9 cellular contexts compared by ENCODE assay signal in the genomic region with DNA sequence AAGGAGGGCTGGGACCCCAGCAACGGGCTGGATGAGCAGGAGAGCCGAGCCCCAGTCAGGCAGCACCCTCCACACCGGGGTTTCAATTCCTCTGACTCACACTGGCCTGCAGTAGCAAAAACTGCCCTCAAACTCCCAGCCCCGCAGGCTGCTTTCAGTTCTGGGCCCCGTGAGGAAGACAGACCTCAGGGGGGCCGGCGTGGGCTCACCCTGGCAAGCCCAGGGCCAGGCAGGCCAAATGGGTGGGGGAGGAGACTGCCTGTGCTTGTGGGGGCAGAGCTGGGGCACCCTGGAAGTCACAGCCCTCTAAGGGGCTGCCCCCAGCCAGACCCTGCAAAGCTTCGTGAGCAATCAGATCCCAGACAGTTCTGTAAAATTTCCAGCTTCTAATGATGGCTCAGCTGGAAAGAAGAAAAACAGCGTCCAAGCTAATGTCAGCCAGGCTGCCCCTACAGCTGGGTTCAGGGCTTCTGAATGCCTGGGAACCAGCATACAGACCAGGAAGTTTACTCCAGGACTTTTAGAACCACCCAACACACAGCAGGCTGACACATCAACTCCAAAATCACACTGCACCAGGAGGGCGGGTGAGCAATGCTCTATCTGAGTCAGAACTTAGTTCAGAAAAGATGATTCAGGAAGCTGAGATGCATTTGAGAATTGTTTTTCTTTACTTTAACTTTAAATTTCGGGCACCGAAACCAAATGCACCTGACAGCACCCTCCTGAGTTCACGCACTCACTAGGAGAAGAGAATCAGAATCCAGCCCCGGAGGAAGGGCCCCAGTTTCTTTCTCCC. TPM values are rescaled to one million over a fixed set of nuclear protein-coding genes. Genes with fewer than 3 reads are reported as not detected.
DNase-seq lines count a peak whose midpoint lies in the region; ATAC-seq and TF ChIP-seq lines count a peak whose summit lies in the region.
"Had no signal": no experiment of that assay in that cellular context is flagged by ENCODE, and none has a peak within 500 bp of the region (broad histone marks: within the 10 kb centered on the region; RNA-seq: fewer than 3 reads in every experiment).

No MANE protein-coding gene starts in this region.

- intact Hi-C loops in Calu3 (cut with micrococcal nuclease; ENCODE audit: unreplicated experiment) = no loop called here

- no peaks in the 10 kb centered on the region for H3K27me3 ChIP-seq in BJ (ENCODE audit: control insufficient read depth, insufficient read depth, low read length)

- no peak overlapping the region for H3K4me3 ChIP-seq in BJ (ENCODE audit: low read depth, low read length)
- H3K4me3 ChIP-seq: K562 had no signal

- ATAC-seq in GM19035 (IDR thresholded peaks at IDR 0.05; ENCODE audit: unreplicated experiment) = peak; percentile 42
- ATAC-seq in HG03108 (IDR thresholded peaks at IDR 0.05; ENCODE audit: unreplicated experiment) = peak; percentile 42
- ATAC-seq in activated CD8-positive, alpha-beta T cell treated with anti-CD3 and anti-CD28 coated beads, Interleukin-2, amount 10 ng/mL, durations not matched to agents 7 days and 5 days = peak; percentile 23
- peak; percentile 34 to 35 for ATAC-seq in naive B cell (ENCODE audit: low read depth in 2 of 2)
- ATAC-seq: K562 had no signal

- peaks cover 33% of the 10 kb centered on the region for H3K4me1 Mint-ChIP-seq in activated CD8-positive, alpha-beta T cell treated with anti-CD3 and anti-CD28 coated beads, Interleukin-2, amount 10 ng/mL, durations not matched to agents 7 days and 5 days (ENCODE audit: low read depth)
- H3K4me1 Mint-ChIP-seq in naive B cell (peaks cover 48 to 98% (median 89%) of the 10 kb centered on the region in 3 donors), Calu3 (ENCODE audit: low read depth, unreplicated experiment) (no peaks in the 10 kb centered on the region)

- POLR2A ChIA-PET in BJ (lab: Charles Lee) = no interaction called here
- POLR2A ChIA-PET in activated CD8-positive, alpha-beta T cell treated with anti-CD3 and anti-CD28 coated beads, Interleukin-2, amount 10 ng/mL, durations not matched to agents 7 days and 5 days (lab: Charles Lee) = no interaction called here

- no peak overlapping the region for H3K4me3 Mint-ChIP-seq in activated CD8-positive, alpha-beta T cell treated with anti-CD3 and anti-CD28 coated beads, Interleukin-2, amount 10 ng/mL, durations not matched to agents 7 days and 5 days
- H3K4me3 Mint-ChIP-seq in naive B cell (peak overlapping the region; percentile 35 to 83 (median 72)), Calu3 (ENCODE audit: low read depth, unreplicated experiment) (no peak overlapping the region)

- peaks cover 32% of the 10 kb centered on the region for H3K36me3 Mint-ChIP-seq in activated CD8-positive, alpha-beta T cell treated with anti-CD3 and anti-CD28 coated beads, Interleukin-2, amount 10 ng/mL, durations not matched to agents 7 days and 5 days (ENCODE audit: low read depth)
- H3K36me3 Mint-ChIP-seq in naive B cell = peaks cover 10 to 14% of the 10 kb centered on the region in 2 donors
- peaks cover 21% of the 10 kb centered on the region for H3K36me3 Mint-ChIP-seq in Calu3 (ENCODE audit: insufficient read depth, unreplicated experiment)

- no TSS peak for BruUV-seq in Calu3 (replicated peaks; lab: Mats Ljungman, UMichigan)

- CTCF ChIA-PET in BJ (lab: Yijun Ruan, JAX) (interaction anchor here (0.6 kb wide), 1 partner anchor 82 kb away, joined by 3 read pairs; no protein-coding TSS in a partner anchor), Calu3 (lab: Charles Lee) (no interaction called here)
- CTCF ChIA-PET in activated CD8-positive, alpha-beta T cell treated with anti-CD3 and anti-CD28 coated beads, Interleukin-2, amount 10 ng/mL, durations not matched to agents 7 days and 5 days (lab: Charles Lee) = interaction anchor here (0.5 to 1.3 kb wide), 4 partner anchors 9 to 164 kb away, joined by 3 to 7 read pairs (median 4); no protein-coding TSS in a partner anchor

- H3K9me3 Mint-ChIP-seq in activated CD8-positive, alpha-beta T cell treated with anti-CD3 and anti-CD28 coated beads, Interleukin-2, amount 10 ng/mL, durations not matched to agents 7 days and 5 days (ENCODE audit: insufficient read depth) = no peaks in the 10 kb centered on the region
- H3K9me3 Mint-ChIP-seq in naive B cell (no peaks in the 10 kb centered on the region), Calu3 (ENCODE audit: low read depth, unreplicated experiment) (no peaks in the 10 kb centered on the region)

- peaks cover 55% of the 10 kb centered on the region for H3K36me3 ChIP-seq in BJ (ENCODE audit: control insufficient read depth, insufficient read depth, low read length)

- DNase-seq in BJ (ENCODE audit: low read depth) (peak; percentile 39), naive B cell (peak; percentile 73), HT-29 (ENCODE audit: low spot score) (no peak), NCI-H2171 (lab: John Stamatoyannopoulos, UW) (no peak), Calu3 (no peak)
- DNase-seq in activated CD8-positive, alpha-beta T cell treated with anti-CD3 and anti-CD28 coated beads, Interleukin-2, amount 10 ng/mL, durations not matched to agents 7 days and 5 days = no peak

- no peaks in the 10 kb centered on the region for H3K27me3 Mint-ChIP-seq in activated CD8-positive, alpha-beta T cell treated with anti-CD3 and anti-CD28 coated beads, Interleukin-2, amount 10 ng/mL, durations not matched to agents 7 days and 5 days (ENCODE audit: low read depth)
- H3K27me3 Mint-ChIP-seq in naive B cell (no peaks in the 10 kb centered on the region), Calu3 (ENCODE audit: unreplicated experiment) (no peaks in the 10 kb centered on the region)

- no peak overlapping the region for H3K27ac Mint-ChIP-seq in activated CD8-positive, alpha-beta T cell treated with anti-CD3 and anti-CD28 coated beads, Interleukin-2, amount 10 ng/mL, durations not matched to agents 7 days and 5 days
- H3K27ac Mint-ChIP-seq in naive B cell (peak overlapping the region; percentile 89 to 100 (median 97)), Calu3 (ENCODE audit: unreplicated experiment) (no peak overlapping the region)

- no peak for TF ChIP-seq CTCF in BJ (IDR thresholded peaks at IDR 0.05; ENCODE audit: insufficient read depth, low read depth, low read length)
- no peak for TF ChIP-seq CTCF in Calu3 (IDR thresholded peaks at IDR 0.05; ENCODE audit: unreplicated experiment)

RNA-seq across cellular contexts. Expression of gene LPCAT1, which starts 34.7 kb away (rescaled TPM):
- polyA plus RNA-seq in BJ (2011; rRNA removed) = 14.2 and 14.3 TPM in 2 replicates
- 8.7 and 13.3 TPM in 2 replicates for polyA minus RNA-seq in BJ (2011; rRNA and poly(A)+ RNA removed)
- total RNA-seq in activated CD8-positive, alpha-beta T cell treated with anti-CD3 and anti-CD28 coated beads, Interleukin-2, amount 10 ng/mL, durations not matched to agents 7 days and 5 days = 10 to 100 TPM; 60.8 to 68.3 TPM
- polyA plus RNA-seq in naive B cell (ENCODE audit: low read depth in 6 of 6) = 10 to 100 TPM; 19.5 to 63.3 (median 52.7) TPM
- 48.9 and 49.1 TPM in 2 replicates for total RNA-seq in HT-29 (2014; rRNA removed; shearing (Covaris generic))
- 42.3 and 43.8 TPM in 2 replicates for total RNA-seq in Calu3 (2022)

RNA-seq across cellular contexts. Expression of gene SLC6A3, which starts 43.8 kb away (rescaled TPM):
- polyA plus RNA-seq in BJ (2011; rRNA removed) (not detected in 2 replicates), naive B cell (ENCODE audit: low read depth in 6 of 6) (under 1 TPM in 1 of 6 donors, not detected in 5; 0.09 TPM)
- polyA minus RNA-seq in BJ (2011; rRNA and poly(A)+ RNA removed) = not detected in 2 replicates
- not detected for total RNA-seq in activated CD8-positive, alpha-beta T cell treated with anti-CD3 and anti-CD28 coated beads, Interleukin-2, amount 10 ng/mL, durations not matched to agents 7 days and 5 days
- not detected in 2 replicates for total RNA-seq in HT-29 (2014; rRNA removed; shearing (Covaris generic))
- not detected in 2 replicates for total RNA-seq in Calu3 (2022)
- total RNA-seq: K562 had no signal
- polyA plus RNA-seq: K562 had no signal

Comparison
In these comparisons a context has a peak if more than half of its experiments do, and no peak if none do; other contexts are left out.
1. DNase-seq: peak in BJ (single experiment) and naive B cell (single experiment); none in activated CD8-positive, alpha-beta T cell treated with anti-CD3 and anti-CD28 coated beads, Interleukin-2, amount 10 ng/mL, durations not matched to agents 7 days and 5 days (single experiment), HT-29 (single experiment), NCI-H2171 (single experiment) and Calu3 (single experiment).
2. H3K27ac Mint-ChIP-seq: peak in naive B cell (6 of 6); none in activated CD8-positive, alpha-beta T cell treated with anti-CD3 and anti-CD28 coated beads, Interleukin-2, amount 10 ng/mL, durations not matched to agents 7 days and 5 days (single experiment) and Calu3 (single experiment).
3. H3K4me3 Mint-ChIP-seq: peak in naive B cell (8 of 8); none in activated CD8-positive, alpha-beta T cell treated with anti-CD3 and anti-CD28 coated beads, Interleukin-2, amount 10 ng/mL, durations not matched to agents 7 days and 5 days (single experiment) and Calu3 (single experiment).
4. Peak in every context shown above with its lines, with median percentiles within 50 percentile points of each other: ATAC-seq.